26 cellular contexts compared by ENCODE assay signal in the genomic region with DNA sequence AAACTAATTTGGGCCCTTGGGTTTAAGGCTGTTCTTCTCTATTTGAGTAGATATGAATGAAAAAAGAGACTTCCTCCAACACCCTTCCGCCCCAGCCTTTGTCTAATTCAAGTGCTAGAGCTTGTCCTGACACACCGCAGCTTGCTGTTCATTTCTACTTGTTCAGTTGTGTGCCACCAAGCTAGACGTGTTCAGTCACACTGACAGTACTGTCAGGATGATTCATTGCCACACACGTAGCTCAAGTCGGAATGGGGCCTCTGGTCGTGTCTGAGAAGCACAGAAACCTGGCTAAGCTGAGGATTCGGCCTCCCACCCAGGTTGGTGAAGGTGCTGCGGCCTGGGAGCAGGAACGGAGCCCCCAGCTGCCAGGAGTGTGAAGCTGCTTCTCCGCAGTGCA. TPM values are rescaled to one million over a fixed set of nuclear protein-coding genes. Genes with fewer than 3 reads are reported as not detected.
DNase-seq lines count a peak whose midpoint lies in the region; ATAC-seq, FAIRE-seq and TF ChIP-seq lines count a peak whose summit lies in the region.
"Had no signal": no experiment of that assay in that cellular context is flagged by ENCODE, and none has a peak within 500 bp of the region (broad histone marks: within the 10 kb centered on the region; RNA-seq: fewer than 3 reads in every experiment).

No MANE protein-coding gene starts in this region.

- peak overlapping the region; percentile 5; the same call in 1 of the 2 replicates for H3K27ac Mint-ChIP-seq in WTC11
- H3K27ac Mint-ChIP-seq in stimulated activated naive B cell treated with anti-CD40 and anti-IgM and Interleukin-4, amounts not matched to agents 10 μg/mL and 1 μg/mL and 100 μg/mL, for 72 hours: peak overlapping the region; percentile 42
- no peak overlapping the region for H3K27ac Mint-ChIP-seq in nephron progenitor cell
- H3K27ac Mint-ChIP-seq: CD4-positive, alpha-beta memory T cell had no signal

- POLR2A ChIA-PET in WTC11 (lab: Charles Lee): no interaction called here

- no peaks in the 10 kb centered on the region for H3K9me3 ChIP-seq in keratinocyte (ENCODE audit: control insufficient read depth, low read depth, low read length)
- H3K9me3 ChIP-seq: A549; BLaER1 treated with 17β-estradiol and CSF1 and Interleukin-3, amounts not matched to agents 10 nM and 100 nM; Caco-2; SK-N-SH had no signal

- H3K79me2 ChIP-seq in keratinocyte (ENCODE audit: control insufficient read depth, insufficient read depth, low read length): no peaks in the 10 kb centered on the region

- peaks cover 4% of the 10 kb centered on the region for H3K27me3 Mint-ChIP-seq in WTC11 (ENCODE audit: low read depth)
- H3K27me3 Mint-ChIP-seq in stimulated activated naive B cell treated with anti-CD40 and anti-IgM and Interleukin-4, amounts not matched to agents 10 μg/mL and 1 μg/mL and 100 μg/mL, for 72 hours: no peaks in the 10 kb centered on the region
- H3K27me3 Mint-ChIP-seq in nephron progenitor cell (ENCODE audit: low read depth, poor library complexity): peaks cover 21% of the 10 kb centered on the region
- H3K27me3 Mint-ChIP-seq: CD4-positive, alpha-beta memory T cell; IgD-negative memory B cell had no signal

- TF ChIP-seq CTCF in WTC11 (IDR thresholded peaks at IDR 0.05) (no peak), epithelial cell of esophagus (IDR thresholded peaks at IDR 0.05; ENCODE audit: insufficient read depth, low read depth, low read length, missing control alignments) (no peak), keratinocyte (optimal IDR thresholded peaks at IDR 0.05 in 1 of 3, IDR thresholded peaks at IDR 0.05 in 1 of 3, conservative IDR thresholded peaks at IDR 0.05 in 1 of 3; ENCODE audit: extremely low read depth in 1 of 3, insufficient read depth in 2 of 3, low read length in 3 of 3) (no peak), nephron progenitor cell (IDR thresholded peaks at IDR 0.05) (no peak)

- peaks cover 13% of the 10 kb centered on the region for H3K4me1 ChIP-seq in keratinocyte (ENCODE audit: control insufficient read depth, extremely low read depth, insufficient read depth, low read length)
- H3K4me1 ChIP-seq: A549, Caco-2 had no signal

- H3K9me1 ChIP-seq in keratinocyte (ENCODE audit: control insufficient read depth, extremely low read depth, insufficient read depth, low read length): no peaks in the 10 kb centered on the region

- H3K27me3 ChIP-seq in keratinocyte (ENCODE audit: control insufficient read depth, extremely low read depth, insufficient read depth, low read length): no peaks in the 10 kb centered on the region
- H3K27me3 ChIP-seq: BLaER1 treated with 17β-estradiol and CSF1 and Interleukin-3, amounts not matched to agents 10 nM and 100 nM had no signal

- 0 out of 2 replicates have a peak, but pooled peaks cover 4% of the 10 kb centered on the region for H3K4me1 Mint-ChIP-seq in WTC11
- peaks cover 8 to 16% of the 10 kb centered on the region in 2 donors for H3K4me1 Mint-ChIP-seq in stimulated activated naive B cell treated with anti-CD40 and anti-IgM and Interleukin-4, amounts not matched to agents 10 μg/mL and 1 μg/mL and 100 μg/mL, for 72 hours
- no peaks in the 10 kb centered on the region for H3K4me1 Mint-ChIP-seq in nephron progenitor cell
- H3K4me1 Mint-ChIP-seq: IgD-negative memory B cell had no signal

- no peak overlapping the region for H3K27ac ChIP-seq in keratinocyte (ENCODE audit: control insufficient read depth, insufficient read depth, low read length)
- H3K27ac ChIP-seq: A549; BLaER1 treated with 17β-estradiol and CSF1 and Interleukin-3, amounts not matched to agents 10 nM and 100 nM; HL-60 had no signal

- DNase-seq in WTC11 (ENCODE audit: low spot score) (no peak), epithelial cell of esophagus (ENCODE audit: low read depth) (peak; percentile 80), keratinocyte (ENCODE audit: low read depth, low spot score) (no peak), nephron progenitor cell (no peak)
- no peak for DNase-seq in stimulated activated naive B cell treated with anti-CD40 and anti-IgM and Interleukin-4, amounts not matched to agents 10 μg/mL and 1 μg/mL and 100 μg/mL, for 72 hours
- DNase-seq: AML-193; Caco-2; CD4-positive, alpha-beta memory T cell; NCI-H1048; NCI-H1417 treated with DMSO at 0.1 percent for 48 hours; NCI-H187; NCI-H524; NCI-H774; SIG-M5; SK-N-SH had no signal

- H2AFZ ChIP-seq in keratinocyte (ENCODE audit: control insufficient read depth, low read length): no peak overlapping the region

- peaks cover 6% of the 10 kb centered on the region; the same call in 1 of the 2 replicates for H3K36me3 Mint-ChIP-seq in WTC11
- peaks cover 53 to 68% of the 10 kb centered on the region in 2 donors for H3K36me3 Mint-ChIP-seq in stimulated activated naive B cell treated with anti-CD40 and anti-IgM and Interleukin-4, amounts not matched to agents 10 μg/mL and 1 μg/mL and 100 μg/mL, for 72 hours
- H3K36me3 Mint-ChIP-seq in nephron progenitor cell (ENCODE audit: low read depth): peaks cover 46% of the 10 kb centered on the region

- H3K4me2 ChIP-seq in keratinocyte (ENCODE audit: control insufficient read depth, extremely low read depth, insufficient read depth, low read depth, low read length): peak overlapping the region; percentile 6
- H3K4me2 ChIP-seq: A549, SK-N-SH had no signal

- H3K9ac ChIP-seq in keratinocyte (ENCODE audit: control insufficient read depth, extremely low read depth, insufficient read depth, low read length): no peak overlapping the region
- H3K9ac ChIP-seq: BLaER1 treated with 17β-estradiol and CSF1 and Interleukin-3, amounts not matched to agents 10 nM and 100 nM; SK-N-SH had no signal

- peaks cover 0 to 22% of the 10 kb centered on the region in 2 experiments for H3K36me3 ChIP-seq in keratinocyte (ENCODE audit: control insufficient read depth in 2 of 2, extremely low read depth in 1 of 2, insufficient read depth in 2 of 2, low read length in 2 of 2)

- CTCF ChIA-PET in WTC11 (lab: Charles Lee): interaction anchor here (1.6 to 2.6 kb wide), 4 partner anchors 13 to 93 kb away, joined by 5 to 12 read pairs (median 6); no protein-coding TSS in a partner anchor

- no peaks in the 10 kb centered on the region for H3K9me3 Mint-ChIP-seq in WTC11
- no peaks in the 10 kb centered on the region for H3K9me3 Mint-ChIP-seq in stimulated activated naive B cell treated with anti-CD40 and anti-IgM and Interleukin-4, amounts not matched to agents 10 μg/mL and 1 μg/mL and 100 μg/mL, for 72 hours
- no peaks in the 10 kb centered on the region for H3K9me3 Mint-ChIP-seq in nephron progenitor cell
- H3K9me3 Mint-ChIP-seq: CD4-positive, alpha-beta memory T cell; IgD-negative memory B cell had no signal

- H3K4me3 Mint-ChIP-seq in WTC11: no peak overlapping the region
- H3K4me3 Mint-ChIP-seq in stimulated activated naive B cell treated with anti-CD40 and anti-IgM and Interleukin-4, amounts not matched to agents 10 μg/mL and 1 μg/mL and 100 μg/mL, for 72 hours: no peak overlapping the region
- no peak overlapping the region for H3K4me3 Mint-ChIP-seq in nephron progenitor cell
- H3K4me3 Mint-ChIP-seq: CD4-positive, alpha-beta memory T cell; IgD-negative memory B cell had no signal

- dilution Hi-C loops in keratinocyte (cut with MboI; ENCODE audit: extremely low pct_ligation_motif_present, low sequenced_read_pairs): no loop called here

- FAIRE-seq in keratinocyte (lab: Jason Lieb, UNC): peak; percentile 55
- FAIRE-seq: A549, G401.6, GM12878, H1, RCC 7860 had no signal

- ATAC-seq in WTC11 (no peak), GM18868 (IDR thresholded peaks at IDR 0.05; ENCODE audit: unreplicated experiment) (no peak), GM19455 (IDR thresholded peaks at IDR 0.05; ENCODE audit: unreplicated experiment) (no peak)
- ATAC-seq in stimulated activated naive B cell treated with anti-CD40 and anti-IgM and Interleukin-4, amounts not matched to agents 10 μg/mL and 1 μg/mL and 100 μg/mL, for 72 hours (replicated peaks): no peak
- ATAC-seq: A549, GM12878, HCT116 had no signal

- no peak overlapping the region for H3K4me3 ChIP-seq in epithelial cell of esophagus (ENCODE audit: low read length)
- no peak overlapping the region for H3K4me3 ChIP-seq in keratinocyte (ENCODE audit: control insufficient read depth in 2 of 3, extremely low read depth in 1 of 3, insufficient read depth in 2 of 3, low read depth in 1 of 3, low read length in 3 of 3)
- H3K4me3 ChIP-seq: A549; BLaER1 treated with 17β-estradiol and CSF1 and Interleukin-3, amounts not matched to agents 10 nM and 100 nM; GM12878 had no signal

- H4K20me1 ChIP-seq in keratinocyte (ENCODE audit: control insufficient read depth, extremely low read depth, insufficient read depth, low read length): no peaks in the 10 kb centered on the region

TF ChIP-seq in WTC11, 78 proteins besides CTCF, POLR2A, EP300 and RAD21:
- TF ChIP-seq NFATC4 (CRISPR knock-in tag; IDR thresholded peaks at IDR 0.05) (no peak), FOXP1 (CRISPR knock-in tag; IDR thresholded peaks at IDR 0.05; ENCODE audit: borderline replicate concordance) (no peak), ZNF317 (CRISPR knock-in tag; IDR thresholded peaks at IDR 0.05; ENCODE audit: borderline replicate concordance, low read depth) (no peak), TEAD1 (CRISPR knock-in tag; IDR thresholded peaks at IDR 0.05) (no peak)
- TF ChIP-seq, protein P1, sequence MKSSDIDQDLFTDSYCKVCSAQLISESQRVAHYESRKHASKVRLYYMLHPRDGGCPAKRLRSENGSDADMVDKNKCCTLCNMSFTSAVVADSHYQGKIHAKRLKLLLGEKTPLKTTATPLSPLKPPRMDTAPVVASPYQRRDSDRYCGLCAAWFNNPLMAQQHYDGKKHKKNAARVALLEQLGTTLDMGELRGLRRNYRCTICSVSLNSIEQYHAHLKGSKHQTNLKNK (CRISPR knock-in tag; IDR thresholded peaks at IDR 0.05): no peak

RNA-seq across cellular contexts. Expression of gene INHBB, which starts 45.6 kb away (rescaled TPM):
- 0.14 to 0.26 TPM (median 0.21 TPM) in 3 replicates for total RNA-seq in WTC11 (2021)
- 0.01 to 0.02 TPM in 2 of 3 replicates, not detected in the other for polyA plus RNA-seq in keratinocyte
- 0.14 TPM for polyA plus RNA-seq in keratinocyte (2011; ENCODE audit: low read depth)
- polyA plus RNA-seq in keratinocyte (2011; cell fraction: cytosol; rRNA removed): not detected in 2 replicates
- 0.11 TPM in 1 of 2 replicates, not detected in the other for polyA plus RNA-seq in keratinocyte (2011; cell fraction: nucleus; rRNA removed)
- polyA plus RNA-seq in keratinocyte (2012; ENCODE audit: low replicate concordance): 0.32 TPM in 1 of 2 replicates, not detected in the other
- polyA minus RNA-seq in keratinocyte: not detected in 3 replicates
- polyA minus RNA-seq in keratinocyte (2011; cell fraction: cytosol; rRNA and poly(A)+ RNA removed): not detected
- polyA minus RNA-seq in keratinocyte (2011; cell fraction: nucleus; rRNA and poly(A)+ RNA removed): not detected in 2 replicates
- total RNA-seq: CD4-positive, alpha-beta memory T cell had no signal
- polyA plus RNA-seq: CD4-positive, alpha-beta memory T cell; GM12878; IgD-negative memory B cell had no signal

RNA-seq across cellular contexts. Expression of gene RALB, which starts 47.7 kb away (rescaled TPM):
- total RNA-seq in WTC11 (2021): 17.1 to 18.0 TPM (median 17.9 TPM) in 3 replicates
- 52.8 to 80.8 TPM (median 60.6 TPM) in 3 replicates for polyA plus RNA-seq in keratinocyte
- 54.8 TPM for polyA plus RNA-seq in keratinocyte (2011; ENCODE audit: low read depth)
- polyA plus RNA-seq in keratinocyte (2011; cell fraction: cytosol; rRNA removed): 63.8 and 90.6 TPM in 2 replicates
- 26.9 and 35.5 TPM in 2 replicates for polyA plus RNA-seq in keratinocyte (2011; cell fraction: nucleus; rRNA removed)
- polyA plus RNA-seq in keratinocyte (2012; ENCODE audit: low replicate concordance): 43.6 and 58.8 TPM in 2 replicates
- 8.1 to 32.2 TPM (median 25.4 TPM) in 3 replicates for polyA minus RNA-seq in keratinocyte
- polyA minus RNA-seq in keratinocyte (2011; cell fraction: cytosol; rRNA and poly(A)+ RNA removed): 33.6 TPM
- polyA minus RNA-seq in keratinocyte (2011; cell fraction: nucleus; rRNA and poly(A)+ RNA removed): 9.0 and 11.5 TPM in 2 replicates
